In the genomic region with DNA sequence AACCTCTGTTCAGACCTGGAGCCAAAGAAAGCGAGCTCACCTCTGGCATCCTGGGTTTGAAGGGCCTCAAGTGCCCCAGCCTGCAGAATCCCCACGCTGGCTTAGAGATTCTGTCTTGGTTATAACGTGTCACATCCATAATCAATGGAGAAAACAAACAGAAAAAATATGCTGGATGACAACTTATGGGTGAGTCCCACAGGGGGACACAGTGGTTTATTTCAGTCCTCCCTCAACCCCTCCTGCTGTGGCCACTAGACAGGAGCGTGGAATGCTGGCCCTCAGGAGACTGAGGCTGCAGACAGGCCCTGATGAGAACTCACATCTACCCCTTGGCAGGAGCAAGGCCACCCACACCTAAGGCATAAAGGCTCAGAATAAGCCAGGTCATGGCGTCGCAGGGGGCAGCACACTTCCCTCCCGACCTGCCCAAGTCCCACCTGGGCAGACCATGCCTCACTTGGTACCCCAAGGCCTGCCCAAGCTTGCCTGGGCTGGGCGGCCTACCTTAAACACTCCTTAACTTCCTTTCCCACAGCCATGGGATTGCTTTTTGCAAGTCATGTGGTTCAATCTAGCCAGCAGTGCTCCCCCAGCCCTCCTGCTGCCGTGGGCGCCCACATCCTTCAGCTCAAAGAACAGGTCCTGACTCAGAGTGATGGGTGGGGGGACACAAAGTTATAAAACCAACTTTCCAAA, we compare ENCODE assay signal across 1 cellular context.
TF ChIP-seq lines count a peak whose summit lies in the region.

No MANE protein-coding gene starts in this region.

TF ChIP-seq in HepG2, 621 proteins besides CTCF, POLR2A, EP300 and RAD21 (continued from another document and continues in another):
- TF ChIP-seq, protein P1, sequence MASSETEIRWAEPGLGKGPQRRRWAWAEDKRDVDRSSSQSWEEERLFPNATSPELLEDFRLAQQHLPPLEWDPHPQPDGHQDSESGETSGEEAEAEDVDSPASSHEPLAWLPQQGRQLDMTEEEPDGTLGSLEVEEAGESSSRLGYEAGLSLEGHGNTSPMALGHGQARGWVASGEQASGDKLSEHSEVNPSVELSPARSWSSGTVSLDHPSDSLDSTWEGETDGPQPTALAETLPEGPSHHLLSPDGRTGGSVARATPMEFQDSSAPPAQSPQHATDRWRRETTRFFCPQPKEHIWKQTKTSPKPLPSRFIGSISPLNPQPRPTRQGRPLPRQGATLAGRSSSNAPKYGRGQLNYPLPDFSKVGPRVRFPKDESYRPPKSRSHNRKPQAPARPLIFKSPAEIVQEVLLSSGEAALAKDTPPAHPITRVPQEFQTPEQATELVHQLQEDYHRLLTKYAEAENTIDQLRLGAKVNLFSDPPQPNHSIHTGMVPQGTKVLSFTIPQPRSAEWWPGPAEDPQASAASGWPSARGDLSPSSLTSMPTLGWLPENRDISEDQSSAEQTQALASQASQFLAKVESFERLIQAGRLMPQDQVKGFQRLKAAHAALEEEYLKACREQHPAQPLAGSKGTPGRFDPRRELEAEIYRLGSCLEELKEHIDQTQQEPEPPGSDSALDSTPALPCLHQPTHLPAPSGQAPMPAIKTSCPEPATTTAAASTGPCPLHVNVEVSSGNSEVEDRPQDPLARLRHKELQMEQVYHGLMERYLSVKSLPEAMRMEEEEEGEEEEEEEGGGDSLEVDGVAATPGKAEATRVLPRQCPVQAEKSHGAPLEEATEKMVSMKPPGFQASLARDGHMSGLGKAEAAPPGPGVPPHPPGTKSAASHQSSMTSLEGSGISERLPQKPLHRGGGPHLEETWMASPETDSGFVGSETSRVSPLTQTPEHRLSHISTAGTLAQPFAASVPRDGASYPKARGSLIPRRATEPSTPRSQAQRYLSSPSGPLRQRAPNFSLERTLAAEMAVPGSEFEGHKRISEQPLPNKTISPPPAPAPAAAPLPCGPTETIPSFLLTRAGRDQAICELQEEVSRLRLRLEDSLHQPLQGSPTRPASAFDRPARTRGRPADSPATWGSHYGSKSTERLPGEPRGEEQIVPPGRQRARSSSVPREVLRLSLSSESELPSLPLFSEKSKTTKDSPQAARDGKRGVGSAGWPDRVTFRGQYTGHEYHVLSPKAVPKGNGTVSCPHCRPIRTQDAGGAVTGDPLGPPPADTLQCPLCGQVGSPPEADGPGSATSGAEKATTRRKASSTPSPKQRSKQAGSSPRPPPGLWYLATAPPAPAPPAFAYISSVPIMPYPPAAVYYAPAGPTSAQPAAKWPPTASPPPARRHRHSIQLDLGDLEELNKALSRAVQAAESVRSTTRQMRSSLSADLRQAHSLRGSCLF (CRISPR knock-in tag; IDR thresholded peaks at IDR 0.05; ENCODE audit: borderline replicate concordance), result no peak
- TF ChIP-seq ZNF12 (CRISPR knock-in tag; IDR thresholded peaks at IDR 0.05), result no peak
- no peak for TF ChIP-seq ZSCAN31 (CRISPR knock-in tag; IDR thresholded peaks at IDR 0.05; ENCODE audit: low read depth)
- no peak for TF ChIP-seq DNMT1 (CRISPR knock-in tag; IDR thresholded peaks at IDR 0.05)
- peak; percentile 25; the same call in 1 of the 2 replicates for TF ChIP-seq SSRP1 (CRISPR knock-in tag; IDR thresholded peaks at IDR 0.05)
- TF ChIP-seq, protein P2, sequence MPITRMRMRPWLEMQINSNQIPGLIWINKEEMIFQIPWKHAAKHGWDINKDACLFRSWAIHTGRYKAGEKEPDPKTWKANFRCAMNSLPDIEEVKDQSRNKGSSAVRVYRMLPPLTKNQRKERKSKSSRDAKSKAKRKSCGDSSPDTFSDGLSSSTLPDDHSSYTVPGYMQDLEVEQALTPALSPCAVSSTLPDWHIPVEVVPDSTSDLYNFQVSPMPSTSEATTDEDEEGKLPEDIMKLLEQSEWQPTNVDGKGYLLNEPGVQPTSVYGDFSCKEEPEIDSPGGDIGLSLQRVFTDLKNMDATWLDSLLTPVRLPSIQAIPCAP (CRISPR knock-in tag; IDR thresholded peaks at IDR 0.05; ENCODE audit: low read depth), result no peak
- TF ChIP-seq, protein P3, sequence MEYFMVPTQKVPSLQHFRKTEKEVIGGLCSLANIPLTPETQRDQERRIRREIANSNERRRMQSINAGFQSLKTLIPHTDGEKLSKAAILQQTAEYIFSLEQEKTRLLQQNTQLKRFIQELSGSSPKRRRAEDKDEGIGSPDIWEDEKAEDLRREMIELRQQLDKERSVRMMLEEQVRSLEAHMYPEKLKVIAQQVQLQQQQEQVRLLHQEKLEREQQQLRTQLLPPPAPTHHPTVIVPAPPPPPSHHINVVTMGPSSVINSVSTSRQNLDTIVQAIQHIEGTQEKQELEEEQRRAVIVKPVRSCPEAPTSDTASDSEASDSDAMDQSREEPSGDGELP (IDR thresholded peaks at IDR 0.05; ENCODE audit: borderline replicate concordance, low read depth), result no peak
- no peak for TF ChIP-seq ZNF75D (CRISPR knock-in tag; IDR thresholded peaks at IDR 0.05; ENCODE audit: borderline replicate concordance)
- TF ChIP-seq HNRNPL (IDR thresholded peaks at IDR 0.05; ENCODE audit: low read depth, low read length), result no peak
- no peak for TF ChIP-seq TEAD2 (CRISPR knock-in tag; IDR thresholded peaks at IDR 0.05)
- no peak for TF ChIP-seq SP5 (CRISPR knock-in tag; IDR thresholded peaks at IDR 0.05; ENCODE audit: borderline replicate concordance, low read depth)
- TF ChIP-seq ZNF572 (CRISPR knock-in tag; IDR thresholded peaks at IDR 0.05), result no peak
- no peak for TF ChIP-seq BHLHE40 (IDR thresholded peaks at IDR 0.05; ENCODE audit: low read length)
- TF ChIP-seq BORCS8-MEF2B (CRISPR knock-in tag; IDR thresholded peaks at IDR 0.05), result no peak
- TF ChIP-seq RBM39 (IDR thresholded peaks at IDR 0.05; ENCODE audit: low read depth, low read length, poor library complexity, severe bottlenecking), result no peak
- no peak for TF ChIP-seq NCOA1 (CRISPR knock-in tag; IDR thresholded peaks at IDR 0.05)
- TF ChIP-seq, protein P4, sequence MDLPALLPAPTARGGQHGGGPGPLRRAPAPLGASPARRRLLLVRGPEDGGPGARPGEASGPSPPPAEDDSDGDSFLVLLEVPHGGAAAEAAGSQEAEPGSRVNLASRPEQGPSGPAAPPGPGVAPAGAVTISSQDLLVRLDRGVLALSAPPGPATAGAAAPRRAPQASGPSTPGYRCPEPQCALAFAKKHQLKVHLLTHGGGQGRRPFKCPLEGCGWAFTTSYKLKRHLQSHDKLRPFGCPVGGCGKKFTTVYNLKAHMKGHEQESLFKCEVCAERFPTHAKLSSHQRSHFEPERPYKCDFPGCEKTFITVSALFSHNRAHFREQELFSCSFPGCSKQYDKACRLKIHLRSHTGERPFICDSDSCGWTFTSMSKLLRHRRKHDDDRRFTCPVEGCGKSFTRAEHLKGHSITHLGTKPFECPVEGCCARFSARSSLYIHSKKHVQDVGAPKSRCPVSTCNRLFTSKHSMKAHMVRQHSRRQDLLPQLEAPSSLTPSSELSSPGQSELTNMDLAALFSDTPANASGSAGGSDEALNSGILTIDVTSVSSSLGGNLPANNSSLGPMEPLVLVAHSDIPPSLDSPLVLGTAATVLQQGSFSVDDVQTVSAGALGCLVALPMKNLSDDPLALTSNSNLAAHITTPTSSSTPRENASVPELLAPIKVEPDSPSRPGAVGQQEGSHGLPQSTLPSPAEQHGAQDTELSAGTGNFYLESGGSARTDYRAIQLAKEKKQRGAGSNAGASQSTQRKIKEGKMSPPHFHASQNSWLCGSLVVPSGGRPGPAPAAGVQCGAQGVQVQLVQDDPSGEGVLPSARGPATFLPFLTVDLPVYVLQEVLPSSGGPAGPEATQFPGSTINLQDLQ (CRISPR knock-in tag; IDR thresholded peaks at IDR 0.05), result no peak
- no peak for TF ChIP-seq ZSCAN12 (CRISPR knock-in tag; IDR thresholded peaks at IDR 0.05)
- TF ChIP-seq ZNF30 (CRISPR knock-in tag; IDR thresholded peaks at IDR 0.05), result no peak
- no peak for TF ChIP-seq ELF4 (CRISPR knock-in tag; IDR thresholded peaks at IDR 0.05; ENCODE audit: borderline replicate concordance)
- no peak for TF ChIP-seq ZNF619 (CRISPR knock-in tag; IDR thresholded peaks at IDR 0.05)
- TF ChIP-seq ADNP (CRISPR knock-in tag; IDR thresholded peaks at IDR 0.05), result no peak
- no peak for TF ChIP-seq MAFK (conservative IDR thresholded peaks at IDR 0.05 in 1 of 2, IDR thresholded peaks at IDR 0.05 in 1 of 2; ENCODE audit: low read length in 2 of 2)
- TF ChIP-seq SMAD3 (CRISPR knock-in tag; IDR thresholded peaks at IDR 0.05), result no peak; the same call in 1 of the 2 replicates
- no peak for TF ChIP-seq ZNF614 (CRISPR knock-in tag; IDR thresholded peaks at IDR 0.05; ENCODE audit: borderline replicate concordance)
- no peak for TF ChIP-seq YEATS4 (CRISPR knock-in tag; IDR thresholded peaks at IDR 0.05; ENCODE audit: borderline replicate concordance)
- no peak for TF ChIP-seq PPARG (CRISPR knock-in tag; conservative IDR thresholded peaks at IDR 0.05)
- TF ChIP-seq POLR2G (IDR thresholded peaks at IDR 0.05; ENCODE audit: low read depth, low read length), result peak; percentile 68
- TF ChIP-seq, protein P5, sequence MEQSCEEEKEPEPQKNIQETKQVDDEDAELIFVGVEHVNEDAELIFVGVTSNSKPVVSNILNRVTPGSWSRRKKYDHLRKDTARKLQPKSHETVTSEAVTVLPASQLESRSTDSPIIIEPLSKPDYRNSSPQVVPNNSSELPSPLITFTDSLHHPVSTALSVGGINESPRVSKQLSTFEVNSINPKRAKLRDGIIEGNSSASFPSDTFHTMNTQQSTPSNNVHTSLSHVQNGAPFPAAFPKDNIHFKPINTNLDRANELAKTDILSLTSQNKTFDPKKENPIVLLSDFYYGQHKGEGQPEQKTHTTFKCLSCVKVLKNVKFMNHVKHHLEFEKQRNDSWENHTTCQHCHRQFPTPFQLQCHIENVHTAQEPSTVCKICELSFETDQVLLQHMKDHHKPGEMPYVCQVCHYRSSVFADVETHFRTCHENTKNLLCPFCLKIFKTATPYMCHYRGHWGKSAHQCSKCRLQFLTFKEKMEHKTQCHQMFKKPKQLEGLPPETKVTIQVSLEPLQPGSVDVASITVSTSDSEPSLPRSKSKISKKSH (CRISPR knock-in tag; IDR thresholded peaks at IDR 0.05; ENCODE audit: borderline replicate concordance), result no peak; the same call in 1 of the 2 replicates
- TF ChIP-seq PAF1 (CRISPR knock-in tag; IDR thresholded peaks at IDR 0.05), result peak; percentile 94
- TF ChIP-seq MEIS2 (CRISPR knock-in tag; IDR thresholded peaks at IDR 0.05), result no peak
- TF ChIP-seq, protein P6, sequence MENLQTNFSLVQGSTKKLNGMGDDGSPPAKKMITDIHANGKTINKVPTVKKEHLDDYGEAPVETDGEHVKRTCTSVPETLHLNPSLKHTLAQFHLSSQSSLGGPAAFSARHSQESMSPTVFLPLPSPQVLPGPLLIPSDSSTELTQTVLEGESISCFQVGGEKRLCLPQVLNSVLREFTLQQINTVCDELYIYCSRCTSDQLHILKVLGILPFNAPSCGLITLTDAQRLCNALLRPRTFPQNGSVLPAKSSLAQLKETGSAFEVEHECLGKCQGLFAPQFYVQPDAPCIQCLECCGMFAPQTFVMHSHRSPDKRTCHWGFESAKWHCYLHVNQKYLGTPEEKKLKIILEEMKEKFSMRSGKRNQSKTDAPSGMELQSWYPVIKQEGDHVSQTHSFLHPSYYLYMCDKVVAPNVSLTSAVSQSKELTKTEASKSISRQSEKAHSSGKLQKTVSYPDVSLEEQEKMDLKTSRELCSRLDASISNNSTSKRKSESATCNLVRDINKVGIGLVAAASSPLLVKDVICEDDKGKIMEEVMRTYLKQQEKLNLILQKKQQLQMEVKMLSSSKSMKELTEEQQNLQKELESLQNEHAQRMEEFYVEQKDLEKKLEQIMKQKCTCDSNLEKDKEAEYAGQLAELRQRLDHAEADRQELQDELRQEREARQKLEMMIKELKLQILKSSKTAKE (CRISPR knock-in tag; IDR thresholded peaks at IDR 0.05; ENCODE audit: borderline replicate concordance), result no peak
- TF ChIP-seq, protein P7, sequence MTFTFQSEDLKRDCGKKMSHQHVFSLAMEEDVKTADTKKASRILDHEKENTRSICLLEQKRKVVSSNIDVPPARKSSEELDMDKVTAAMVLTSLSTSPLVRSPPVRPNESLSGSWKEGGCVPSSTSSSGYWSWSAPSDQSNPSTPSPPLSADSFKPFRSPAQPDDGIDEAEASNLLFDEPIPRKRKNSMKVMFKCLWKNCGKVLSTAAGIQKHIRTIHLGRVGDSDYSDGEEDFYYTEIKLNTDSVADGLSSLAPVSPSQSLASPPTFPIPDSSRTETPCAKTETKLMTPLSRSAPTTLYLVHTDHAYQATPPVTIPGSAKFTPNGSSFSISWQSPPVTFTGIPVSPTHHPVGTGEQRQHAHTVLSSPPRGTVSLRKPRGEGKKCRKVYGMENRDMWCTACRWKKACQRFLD (CRISPR knock-in tag; IDR thresholded peaks at IDR 0.05; ENCODE audit: borderline replicate concordance), result no peak
- TF ChIP-seq, protein P8, sequence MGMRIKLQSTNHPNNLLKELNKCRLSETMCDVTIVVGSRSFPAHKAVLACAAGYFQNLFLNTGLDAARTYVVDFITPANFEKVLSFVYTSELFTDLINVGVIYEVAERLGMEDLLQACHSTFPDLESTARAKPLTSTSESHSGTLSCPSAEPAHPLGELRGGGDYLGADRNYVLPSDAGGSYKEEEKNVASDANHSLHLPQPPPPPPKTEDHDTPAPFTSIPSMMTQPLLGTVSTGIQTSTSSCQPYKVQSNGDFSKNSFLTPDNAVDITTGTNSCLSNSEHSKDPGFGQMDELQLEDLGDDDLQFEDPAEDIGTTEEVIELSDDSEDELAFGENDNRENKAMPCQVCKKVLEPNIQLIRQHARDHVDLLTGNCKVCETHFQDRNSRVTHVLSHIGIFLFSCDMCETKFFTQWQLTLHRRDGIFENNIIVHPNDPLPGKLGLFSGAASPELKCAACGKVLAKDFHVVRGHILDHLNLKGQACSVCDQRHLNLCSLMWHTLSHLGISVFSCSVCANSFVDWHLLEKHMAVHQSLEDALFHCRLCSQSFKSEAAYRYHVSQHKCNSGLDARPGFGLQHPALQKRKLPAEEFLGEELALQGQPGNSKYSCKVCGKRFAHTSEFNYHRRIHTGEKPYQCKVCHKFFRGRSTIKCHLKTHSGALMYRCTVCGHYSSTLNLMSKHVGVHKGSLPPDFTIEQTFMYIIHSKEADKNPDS (CRISPR knock-in tag; IDR thresholded peaks at IDR 0.05), result no peak
- no peak for TF ChIP-seq ZNF317 (CRISPR knock-in tag; IDR thresholded peaks at IDR 0.05)
- TF ChIP-seq, protein P9, sequence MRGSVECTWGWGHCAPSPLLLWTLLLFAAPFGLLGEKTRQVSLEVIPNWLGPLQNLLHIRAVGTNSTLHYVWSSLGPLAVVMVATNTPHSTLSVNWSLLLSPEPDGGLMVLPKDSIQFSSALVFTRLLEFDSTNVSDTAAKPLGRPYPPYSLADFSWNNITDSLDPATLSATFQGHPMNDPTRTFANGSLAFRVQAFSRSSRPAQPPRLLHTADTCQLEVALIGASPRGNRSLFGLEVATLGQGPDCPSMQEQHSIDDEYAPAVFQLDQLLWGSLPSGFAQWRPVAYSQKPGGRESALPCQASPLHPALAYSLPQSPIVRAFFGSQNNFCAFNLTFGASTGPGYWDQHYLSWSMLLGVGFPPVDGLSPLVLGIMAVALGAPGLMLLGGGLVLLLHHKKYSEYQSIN (CRISPR knock-in tag; IDR thresholded peaks at IDR 0.05; ENCODE audit: borderline replicate concordance), result no peak
- no peak; the same call in 1 of the 2 replicates for TF ChIP-seq SRY (CRISPR knock-in tag; IDR thresholded peaks at IDR 0.05)
- TF ChIP-seq ZFP37 (CRISPR knock-in tag; IDR thresholded peaks at IDR 0.05; ENCODE audit: borderline replicate concordance), result no peak
- TF ChIP-seq, protein P10, sequence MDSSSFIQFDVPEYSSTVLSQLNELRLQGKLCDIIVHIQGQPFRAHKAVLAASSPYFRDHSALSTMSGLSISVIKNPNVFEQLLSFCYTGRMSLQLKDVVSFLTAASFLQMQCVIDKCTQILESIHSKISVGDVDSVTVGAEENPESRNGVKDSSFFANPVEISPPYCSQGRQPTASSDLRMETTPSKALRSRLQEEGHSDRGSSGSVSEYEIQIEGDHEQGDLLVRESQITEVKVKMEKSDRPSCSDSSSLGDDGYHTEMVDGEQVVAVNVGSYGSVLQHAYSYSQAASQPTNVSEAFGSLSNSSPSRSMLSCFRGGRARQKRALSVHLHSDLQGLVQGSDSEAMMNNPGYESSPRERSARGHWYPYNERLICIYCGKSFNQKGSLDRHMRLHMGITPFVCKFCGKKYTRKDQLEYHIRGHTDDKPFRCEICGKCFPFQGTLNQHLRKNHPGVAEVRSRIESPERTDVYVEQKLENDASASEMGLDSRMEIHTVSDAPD (CRISPR knock-in tag; IDR thresholded peaks at IDR 0.05), result no peak
- TF ChIP-seq NR2F1 (CRISPR knock-in tag; IDR thresholded peaks at IDR 0.05), result no peak
- no peak for TF ChIP-seq BRCA1 (CRISPR knock-in tag; IDR thresholded peaks at IDR 0.05)
- no peak for TF ChIP-seq HNF4A (CRISPR knock-in tag; IDR thresholded peaks at IDR 0.05)
